Comparison of ENCODE assay signal across 8 cellular contexts in genomic region chr10:119166111-119166500, GRCh38. TPM values are rescaled to one million over a fixed set of nuclear protein-coding genes. Genes with fewer than 3 reads are reported as not detected.
A peak's percentile ranks its signal among the peaks of the same experiment; 100 is the strongest.
DNase-seq lines count a peak whose midpoint lies in the region; ATAC-seq and TF ChIP-seq lines count a peak whose summit lies in the region.

No MANE protein-coding gene starts in this region.

- peak overlapping the region; percentile 91 for H3K4me3 Mint-ChIP-seq in activated naive CD8-positive, alpha-beta T cell

- H3K4me2 ChIP-seq in HCT116 (ENCODE audit: low read length) = peak overlapping the region; percentile 94

- H3K36me3 ChIP-seq in ACC112 (ENCODE audit: insufficient read depth, low read length) (peaks cover 20% of the 10 kb centered on the region), HCT116 (ENCODE audit: control insufficient read depth in 1 of 2, insufficient read depth in 2 of 2, low read length in 2 of 2) (peaks cover 29 to 60% of the 10 kb centered on the region in 2 experiments; a peak in 3 of 4 replicates), tibial artery (peaks cover 30 to 33% (median 32%) of the 10 kb centered on the region in 3 donors)

- H3K9me3 ChIP-seq in HCT116 (ENCODE audit: control insufficient read depth in 1 of 2, insufficient read depth in 1 of 2, low read depth in 1 of 2, low read length in 2 of 2) = no peaks in the 10 kb centered on the region
- H3K9me3 ChIP-seq in tibial artery = no peaks in the 10 kb centered on the region

- TF ChIP-seq RAD21 in HCT116 (IDR thresholded peaks at IDR 0.05; ENCODE audit: low read depth) = no peak

- TF ChIP-seq POLR2A in HCT116 (IDR thresholded peaks at IDR 0.05; ENCODE audit: borderline replicate concordance, extremely low read depth, insufficient read depth, insufficient read length) = no peak

- no TSS peak for BruUV-seq in HCT116 (replicated peaks; lab: Mats Ljungman, UMichigan)

- POLR2A ChIA-PET in HCT116 (lab: Charles Lee) = no interaction called here

- no peaks in the 10 kb centered on the region for H4K20me1 ChIP-seq in HCT116 (ENCODE audit: insufficient read depth)

- H2AFZ ChIP-seq in ACC112 (ENCODE audit: low read length, unreplicated experiment) (peak overlapping the region; percentile 70), HCT116 (ENCODE audit: low read depth, low read length, poor library complexity, severe bottlenecking) (no peak overlapping the region)

- no peaks in the 10 kb centered on the region for H3K27me3 Mint-ChIP-seq in activated naive CD8-positive, alpha-beta T cell

- TF ChIP-seq CTCF in HCT116 (IDR thresholded peaks at IDR 0.05 in 2 of 3, conservative IDR thresholded peaks at IDR 0.05 in 1 of 3; ENCODE audit: borderline replicate concordance in 1 of 3, insufficient read depth in 1 of 3, low read depth in 2 of 3, low read length in 2 of 3) = no peak
- no peak for TF ChIP-seq CTCF in tibial artery (IDR thresholded peaks at IDR 0.05)

- no peaks in the 10 kb centered on the region for H3K36me3 Mint-ChIP-seq in activated naive CD8-positive, alpha-beta T cell

- peak overlapping the region; percentile 95 for H3K9ac ChIP-seq in HCT116 (ENCODE audit: low read length)

- H3K27ac ChIP-seq in ACC112 (ENCODE audit: low read depth, low read length) (no peak overlapping the region), HCT116 (ENCODE audit: low read depth, low read length) (peak overlapping the region; percentile 81), tibial artery (peak overlapping the region; percentile 83 to 96)

- H3K79me2 ChIP-seq in ACC112 (ENCODE audit: control insufficient read depth, insufficient read depth, low read length, unreplicated experiment) (no peaks in the 10 kb centered on the region), HCT116 (ENCODE audit: insufficient read depth, low read length) (peaks cover 27% of the 10 kb centered on the region)

- no peaks in the 10 kb centered on the region for H3K9me2 ChIP-seq in HCT116 (ENCODE audit: insufficient read depth)

- H3K27ac Mint-ChIP-seq in activated naive CD8-positive, alpha-beta T cell = peak overlapping the region; percentile 97

- H3K4me3 ChIP-seq in ACC112 (ENCODE audit: low read depth, low read length) = peak overlapping the region; percentile 92
- peak overlapping the region; percentile 84 to 88 for H3K4me3 ChIP-seq in HCT116 (replicated peaks in 1 of 2; ENCODE audit: low read depth in 1 of 2, low read length in 2 of 2)
- peak overlapping the region; percentile 68 to 83 for H3K4me3 ChIP-seq in tibial artery

- intact Hi-C loops in HCT116 (cut with micrococcal nuclease) (no loop called here), left colon (cut with DNase I, micrococcal nuclease) (no loop called here), tibial artery (cut with DNase I; ENCODE audit: low total_unique reads) (no loop called here)

- peak; percentile 12 for ATAC-seq in HCT116
- ATAC-seq in left colon = peak; percentile 16

- H3K4me1 ChIP-seq in ACC112 (ENCODE audit: control insufficient read depth, insufficient read depth, low read length, unreplicated experiment) = peaks cover 29% of the 10 kb centered on the region
- peaks cover 10 to 24% of the 10 kb centered on the region in 2 experiments for H3K4me1 ChIP-seq in HCT116 (ENCODE audit: control insufficient read depth in 1 of 2, insufficient read depth in 2 of 2, low read length in 2 of 2)
- H3K4me1 ChIP-seq in tibial artery = peaks cover 0 to 18% (median 8%) of the 10 kb centered on the region in 4 donors

- CTCF ChIA-PET in HCT116 (lab: Charles Lee) = no interaction called here

- H3K9me3 Mint-ChIP-seq in activated naive CD8-positive, alpha-beta T cell (ENCODE audit: low read depth) = no peaks in the 10 kb centered on the region

- H3K4me1 Mint-ChIP-seq in activated naive CD8-positive, alpha-beta T cell (ENCODE audit: low read depth) = peaks cover 35% of the 10 kb centered on the region

- RAD21 ChIA-PET in HCT116 (lab: Charles Lee; ENCODE audit: low non-redundant PET in 1 of 2, low total read pairs in 2 of 2, uncharacterized antibody in 2 of 2, unreplicated experiment in 2 of 2) = no interaction called here

- no peak for DNase-seq in HCT116 (ENCODE audit: low read depth, low spot score)
- no peak for DNase-seq in left colon
- DNase-seq in tibial artery = peak in 1 of 2 donors; percentile 49
- no peak for DNase-seq in stimulated activated CD4-positive, alpha-beta T cell treated with anti-CD3 and anti-CD28 coated beads, Interleukin-2, amount 100 ng/mL, for 24 hours
- no peak for DNase-seq in NCI-H446 treated with DMSO at 0.1 percent for 48 hours (lab: John Stamatoyannopoulos, UW)
- no peak for DNase-seq in DMS114 treated with DMSO at 0.1 percent for 48 hours (lab: John Stamatoyannopoulos, UW; ENCODE audit: unreplicated experiment)

- H3K27me3 ChIP-seq in ACC112 (ENCODE audit: insufficient read depth, low read length) (no peaks in the 10 kb centered on the region), HCT116 (ENCODE audit: insufficient read depth, low read length) (no peaks in the 10 kb centered on the region), tibial artery (no peaks in the 10 kb centered on the region)

TF ChIP-seq in HCT116, 20 proteins besides CTCF, POLR2A, EP300 and RAD21:
- TF ChIP-seq, protein P1, sequence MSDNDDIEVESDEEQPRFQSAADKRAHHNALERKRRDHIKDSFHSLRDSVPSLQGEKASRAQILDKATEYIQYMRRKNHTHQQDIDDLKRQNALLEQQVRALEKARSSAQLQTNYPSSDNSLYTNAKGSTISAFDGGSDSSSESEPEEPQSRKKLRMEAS (IDR thresholded peaks at IDR 0.05) = no peak
- no peak for TF ChIP-seq ATF3 (IDR thresholded peaks at IDR 0.05)
- TF ChIP-seq, protein P2, sequence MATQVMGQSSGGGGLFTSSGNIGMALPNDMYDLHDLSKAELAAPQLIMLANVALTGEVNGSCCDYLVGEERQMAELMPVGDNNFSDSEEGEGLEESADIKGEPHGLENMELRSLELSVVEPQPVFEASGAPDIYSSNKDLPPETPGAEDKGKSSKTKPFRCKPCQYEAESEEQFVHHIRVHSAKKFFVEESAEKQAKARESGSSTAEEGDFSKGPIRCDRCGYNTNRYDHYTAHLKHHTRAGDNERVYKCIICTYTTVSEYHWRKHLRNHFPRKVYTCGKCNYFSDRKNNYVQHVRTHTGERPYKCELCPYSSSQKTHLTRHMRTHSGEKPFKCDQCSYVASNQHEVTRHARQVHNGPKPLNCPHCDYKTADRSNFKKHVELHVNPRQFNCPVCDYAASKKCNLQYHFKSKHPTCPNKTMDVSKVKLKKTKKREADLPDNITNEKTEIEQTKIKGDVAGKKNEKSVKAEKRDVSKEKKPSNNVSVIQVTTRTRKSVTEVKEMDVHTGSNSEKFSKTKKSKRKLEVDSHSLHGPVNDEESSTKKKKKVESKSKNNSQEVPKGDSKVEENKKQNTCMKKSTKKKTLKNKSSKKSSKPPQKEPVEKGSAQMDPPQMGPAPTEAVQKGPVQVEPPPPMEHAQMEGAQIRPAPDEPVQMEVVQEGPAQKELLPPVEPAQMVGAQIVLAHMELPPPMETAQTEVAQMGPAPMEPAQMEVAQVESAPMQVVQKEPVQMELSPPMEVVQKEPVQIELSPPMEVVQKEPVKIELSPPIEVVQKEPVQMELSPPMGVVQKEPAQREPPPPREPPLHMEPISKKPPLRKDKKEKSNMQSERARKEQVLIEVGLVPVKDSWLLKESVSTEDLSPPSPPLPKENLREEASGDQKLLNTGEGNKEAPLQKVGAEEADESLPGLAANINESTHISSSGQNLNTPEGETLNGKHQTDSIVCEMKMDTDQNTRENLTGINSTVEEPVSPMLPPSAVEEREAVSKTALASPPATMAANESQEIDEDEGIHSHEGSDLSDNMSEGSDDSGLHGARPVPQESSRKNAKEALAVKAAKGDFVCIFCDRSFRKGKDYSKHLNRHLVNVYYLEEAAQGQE (IDR thresholded peaks at IDR 0.05; ENCODE audit: low read depth) = no peak
- TF ChIP-seq ELF1 (IDR thresholded peaks at IDR 0.05; ENCODE audit: borderline replicate concordance, low read depth) = no peak
- TF ChIP-seq YY1 (IDR thresholded peaks at IDR 0.05; ENCODE audit: extremely low read depth, insufficient replicate concordance, low read depth, low read length) = no peak
- no peak for TF ChIP-seq CEBPB (IDR thresholded peaks at IDR 0.05; ENCODE audit: low read depth)
- no peak for TF ChIP-seq JUND (IDR thresholded peaks at IDR 0.05)
- TF ChIP-seq EGR1 (IDR thresholded peaks at IDR 0.05; ENCODE audit: low read depth) = no peak
- no peak for TF ChIP-seq ZNF274 (IDR thresholded peaks at IDR 0.05; ENCODE audit: low read depth, low read length)
- no peak for TF ChIP-seq CBX3 (IDR thresholded peaks at IDR 0.05; ENCODE audit: low read depth)
- TF ChIP-seq ZFX (IDR thresholded peaks at IDR 0.05) = no peak
- TF ChIP-seq ZBTB33 (IDR thresholded peaks at IDR 0.05; ENCODE audit: extremely low read depth, insufficient replicate concordance, low read length) = no peak
- TF ChIP-seq TCF7L2 (IDR thresholded peaks at IDR 0.05; ENCODE audit: borderline replicate concordance, extremely low read depth, insufficient read depth, insufficient read length) = no peak
TF ChIP-seq in HCT116: peak in this region for 0.

RNA-seq across cellular contexts. Expression of gene SFXN4, which starts 0.6 kb away (rescaled TPM):
- 58.2 TPM for total RNA-seq in HCT116 (2021; ENCODE audit: unreplicated experiment)
- polyA plus RNA-seq in HCT116 (2012) = 35.4 and 50.2 TPM in 2 replicates
- total RNA-seq in left colon = 10 to 100 TPM; 30.8 to 37.0 TPM

RNA-seq across cellular contexts. Expression of gene PRDX3, which starts 12.5 kb away (rescaled TPM):
- total RNA-seq in HCT116 (2021; ENCODE audit: unreplicated experiment) (281 TPM), left colon (100 to 1,000 TPM; 102 to 111 TPM)
- 167 and 222 TPM in 2 replicates for polyA plus RNA-seq in HCT116 (2012)

RNA-seq across cellular contexts. Expression of gene GRK5, which starts 41.3 kb away (rescaled TPM):
- total RNA-seq in HCT116 (2021; ENCODE audit: unreplicated experiment) (7.3 TPM), left colon (10 to 100 TPM in 1 of 2 donors, 1 to 10 TPM in 1; 7.8 to 12.4 TPM)
- 9.7 and 10.0 TPM in 2 replicates for polyA plus RNA-seq in HCT116 (2012)
